4 cellular contexts compared by ENCODE assay signal in the genomic region with DNA sequence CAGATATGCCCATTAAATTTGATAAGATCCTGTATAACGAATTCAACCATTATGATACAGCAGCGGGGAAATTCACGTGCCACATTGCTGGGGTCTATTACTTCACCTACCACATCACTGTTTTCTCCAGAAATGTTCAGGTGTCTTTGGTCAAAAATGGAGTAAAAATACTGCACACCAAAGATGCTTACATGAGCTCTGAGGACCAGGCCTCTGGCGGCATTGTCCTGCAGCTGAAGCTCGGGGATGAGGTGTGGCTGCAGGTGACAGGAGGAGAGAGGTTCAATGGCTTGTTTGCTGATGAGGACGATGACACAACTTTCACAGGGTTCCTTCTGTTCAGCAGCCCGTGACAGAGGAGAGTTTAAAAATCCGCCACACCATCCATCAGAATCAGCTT. TPM values are rescaled to one million over a fixed set of nuclear protein-coding genes. Genes with fewer than 3 reads are reported as not detected.
"Had no signal": no experiment of that assay in that cellular context is flagged by ENCODE, and none has a peak within 500 bp of the region (broad histone marks: within the 10 kb centered on the region; RNA-seq: fewer than 3 reads in every experiment).

No MANE protein-coding gene starts in this region.

RNA-seq across cellular contexts. Expression of a gene that starts 12.0 kb away (rescaled TPM):
- total RNA-seq: temporal lobe, thyroid gland, upper lobe of right lung, vagina had no signal
